8 cellular contexts compared by ENCODE assay signal in genomic region chr20:53677447-53678314, GRCh38.
DNase-seq lines count a peak whose midpoint lies in the region; ATAC-seq lines count a peak whose summit lies in the region.

No MANE protein-coding gene starts in this region.

- H3K27ac Mint-ChIP-seq in activated naive CD8-positive, alpha-beta T cell treated with anti-CD3 and anti-CD28 coated beads, Interleukin-2, amount 50 U/mL, for 24 hours: peak overlapping the region; percentile 82

- peak overlapping the region; percentile 49 for H3K27ac ChIP-seq in BLaER1
- no peak overlapping the region for H3K27ac ChIP-seq in mesenchymal stem cell (ENCODE audit: low read length, poor library complexity, severe bottlenecking)

- H3K9me3 ChIP-seq in BLaER1 (no peaks in the 10 kb centered on the region; the same call in 1 of the 2 replicates), mesenchymal stem cell (ENCODE audit: control insufficient read depth, low read length) (no peaks in the 10 kb centered on the region)

- no peaks in the 10 kb centered on the region for H3K36me3 Mint-ChIP-seq in activated naive CD8-positive, alpha-beta T cell treated with anti-CD3 and anti-CD28 coated beads, Interleukin-2, amount 50 U/mL, for 24 hours (ENCODE audit: low read depth)

- WGBS in mesenchymal stem cell: 46% methylated on average over 11 of the region's 12 CpGs

- no peak overlapping the region for H2BK5ac ChIP-seq in mesenchymal stem cell (ENCODE audit: low read depth, low read length, poor library complexity, severe bottlenecking)

- H3K4me2 ChIP-seq in BLaER1 (peak overlapping the region; percentile 70), mesenchymal stem cell (ENCODE audit: low read length, poor library complexity, severe bottlenecking) (no peak overlapping the region)

- peak overlapping the region; percentile 88 for H2BK15ac ChIP-seq in mesenchymal stem cell (ENCODE audit: low read depth, poor library complexity, severe bottlenecking)

- H3K4me1 Mint-ChIP-seq in activated naive CD8-positive, alpha-beta T cell treated with anti-CD3 and anti-CD28 coated beads, Interleukin-2, amount 50 U/mL, for 24 hours: peaks cover 22% of the 10 kb centered on the region

- H3K9me3 Mint-ChIP-seq in activated naive CD8-positive, alpha-beta T cell treated with anti-CD3 and anti-CD28 coated beads, Interleukin-2, amount 50 U/mL, for 24 hours: no peaks in the 10 kb centered on the region

- no peak overlapping the region for H3K14ac ChIP-seq in mesenchymal stem cell (ENCODE audit: low read length in 2 of 2)

- peak overlapping the region; percentile 25 to 88 for H3K4ac ChIP-seq in mesenchymal stem cell (ENCODE audit: low read depth in 1 of 2, low read length in 2 of 2)

- H3K4me1 ChIP-seq in BLaER1 (peaks cover 28% of the 10 kb centered on the region), mesenchymal stem cell (ENCODE audit: control insufficient read depth, insufficient read depth, low read depth, low read length) (peaks cover 6% of the 10 kb centered on the region)

- peak overlapping the region; percentile 65 for H3K4me3 Mint-ChIP-seq in activated naive CD8-positive, alpha-beta T cell treated with anti-CD3 and anti-CD28 coated beads, Interleukin-2, amount 50 U/mL, for 24 hours

- H2AK5ac ChIP-seq in mesenchymal stem cell (ENCODE audit: low read length, severe bottlenecking): no peak overlapping the region

- H3K79me1 ChIP-seq in mesenchymal stem cell (replicated peaks; ENCODE audit: low read length, poor library complexity, severe bottlenecking): no peaks in the 10 kb centered on the region

- peak overlapping the region; percentile 89 for H4K8ac ChIP-seq in mesenchymal stem cell (ENCODE audit: low read length)

- H4K20me1 ChIP-seq in BLaER1: no peaks in the 10 kb centered on the region

- H3K27me3 ChIP-seq in BLaER1: no peaks in the 10 kb centered on the region
- no peaks in the 10 kb centered on the region for H3K27me3 ChIP-seq in mesenchymal stem cell (ENCODE audit: control insufficient read depth in 1 of 2, insufficient read depth in 1 of 2, low read length in 2 of 2)

- H3K4me3 ChIP-seq in BLaER1 (no peak overlapping the region), mesenchymal stem cell (ENCODE audit: insufficient read depth in 1 of 2, low read depth in 1 of 2, low read length in 2 of 2) (no peak overlapping the region)

- DNase-seq in NCI-H82 (lab: John Stamatoyannopoulos, UW): peak; percentile 70
- DNase-seq in activated naive CD8-positive, alpha-beta T cell treated with anti-CD3 and anti-CD28 coated beads, Interleukin-2, amount 50 U/mL, for 24 hours: peak; percentile 50
- DNase-seq in mesenchymal stem cell: peak; percentile 58
- DNase-seq in NCI-H1105 (lab: John Stamatoyannopoulos, UW): no peak
- no peak for DNase-seq in H4 (ENCODE audit: low spot score)
- DNase-seq in central memory CD4-positive, alpha-beta T cell: no peak

- peak overlapping the region in 1 of 2 experiments; percentile 68 for H3K18ac ChIP-seq in mesenchymal stem cell (ENCODE audit: low read depth in 1 of 2, low read length in 2 of 2)

- ATAC-seq in activated naive CD8-positive, alpha-beta T cell treated with anti-CD3 and anti-CD28 coated beads, Interleukin-2, amount 50 U/mL, for 24 hours: peak; percentile 46
- ATAC-seq in HG02642 (IDR thresholded peaks at IDR 0.05; ENCODE audit: poor library complexity, unreplicated experiment): no peak

- H2BK12ac ChIP-seq in mesenchymal stem cell (ENCODE audit: low read length in 2 of 2): peak overlapping the region in 1 of 2 experiments; percentile 81

- H3K36me3 ChIP-seq in BLaER1 (no peaks in the 10 kb centered on the region), mesenchymal stem cell (ENCODE audit: control insufficient read depth in 1 of 2, insufficient read depth in 2 of 2, low read depth in 1 of 2, low read length in 2 of 2) (no peaks in the 10 kb centered on the region)

- peak overlapping the region; percentile 90 for H4K91ac ChIP-seq in mesenchymal stem cell (ENCODE audit: low read length)

- H2BK120ac ChIP-seq in mesenchymal stem cell (ENCODE audit: low read depth, low read length): no peak overlapping the region

- H3K9ac ChIP-seq in BLaER1 (peak overlapping the region; percentile 25; the same call in 1 of the 2 replicates), mesenchymal stem cell (ENCODE audit: low read length) (no peak overlapping the region)

- no peaks in the 10 kb centered on the region for H3K27me3 Mint-ChIP-seq in activated naive CD8-positive, alpha-beta T cell treated with anti-CD3 and anti-CD28 coated beads, Interleukin-2, amount 50 U/mL, for 24 hours

- no peak overlapping the region for H3K23ac ChIP-seq in mesenchymal stem cell (ENCODE audit: low read length in 2 of 2)

- H2AFZ ChIP-seq in mesenchymal stem cell (ENCODE audit: low read depth, low read length): peak overlapping the region; percentile 49

Comparison
In these comparisons a context has a peak if more than half of its experiments do, and no peak if none do; other contexts are left out.
1. DNase-seq: peak in NCI-H82 (single experiment), activated naive CD8-positive, alpha-beta T cell treated with anti-CD3 and anti-CD28 coated beads, Interleukin-2, amount 50 U/mL, for 24 hours (single experiment) and mesenchymal stem cell (single experiment); none in NCI-H1105 (single experiment), H4 (single experiment) and central memory CD4-positive, alpha-beta T cell (single experiment).